ENCODE assay signal across 17 cellular contexts in genomic region chr6:96604420-96604819, GRCh38.
"Had no signal": no experiment of that assay in that cellular context is flagged by ENCODE, and none has a peak within 500 bp of the region (broad histone marks: within the 10 kb centered on the region; RNA-seq: fewer than 3 reads in every experiment).

No MANE protein-coding gene starts in this region.

- ATAC-seq: left ventricle myocardium superior; naive thymus-derived CD8-positive, alpha-beta T cell; stimulated activated memory B cell treated with anti-CD40 and anti-IgM and Interleukin-4, amounts not matched to agents 10 μg/mL and 1 μg/mL and 100 μg/mL, for 72 hours had no signal

- H3K27me3 ChIP-seq: ascending aorta, breast epithelium, neutrophil, transverse colon, vagina had no signal

- H3K9me3 ChIP-seq: ascending aorta, breast epithelium, neutrophil, transverse colon, vagina had no signal

- DNase-seq: activated CD4-positive, alpha-beta memory T cell treated with anti-CD3 and anti-CD28 coated beads, Interleukin-2, amount 10 ng/mL, durations not matched to agents 7 days and 5 days; activated CD4-positive, alpha-beta T cell treated with anti-CD3 and anti-CD28 coated beads for 4 hours; activated naive CD4-positive, alpha-beta T cell treated with anti-CD3 and anti-CD28 coated beads, Interleukin-2, amount 10 ng/mL, durations not matched to agents 7 days and 5 days; activated T-cell treated with anti-CD3 and anti-CD28 coated beads, Interleukin-2, amount 50 U/mL, for 24 hours; cerebellar nuclear complex; effector CD8-positive, alpha-beta T cell; foreskin fibroblast; hypothalamus; left ventricle myocardium superior; naive thymus-derived CD8-positive, alpha-beta T cell; transverse colon had no signal

- H3K27ac ChIP-seq: ascending aorta, breast epithelium, neutrophil, parathyroid adenoma, transverse colon, vagina had no signal

- H3K36me3 ChIP-seq: breast epithelium, neutrophil, transverse colon, vagina had no signal

- H3K4me3 ChIP-seq: ascending aorta, breast epithelium, transverse colon, vagina had no signal
